Comparison of ENCODE assay signal across 1 cellular context in the genomic region with DNA sequence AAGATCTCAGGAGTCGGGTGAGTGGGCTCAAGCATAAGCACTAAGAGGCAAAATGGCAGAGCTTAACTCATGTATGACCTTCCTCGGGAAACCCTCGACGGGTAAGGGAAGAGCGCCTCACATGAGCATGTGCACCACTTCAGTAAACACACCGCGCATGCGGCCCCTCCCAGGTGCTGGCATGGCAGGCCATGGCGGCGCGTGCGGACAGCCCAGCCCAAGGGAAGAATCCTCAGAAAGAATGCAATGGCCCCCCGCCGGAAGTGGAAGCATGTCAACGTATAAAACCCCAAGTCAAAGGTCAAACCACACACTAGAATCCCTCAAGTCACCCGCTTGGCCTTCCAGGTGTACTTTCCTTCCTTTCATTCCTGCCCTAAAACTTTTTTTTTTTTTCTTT.
TF ChIP-seq lines count a peak whose summit lies in the region.

No MANE protein-coding gene starts in this region.

TF ChIP-seq in K562, 482 proteins besides CTCF, POLR2A, EP300 and RAD21 (continued from another document):
- TF ChIP-seq, protein P1, sequence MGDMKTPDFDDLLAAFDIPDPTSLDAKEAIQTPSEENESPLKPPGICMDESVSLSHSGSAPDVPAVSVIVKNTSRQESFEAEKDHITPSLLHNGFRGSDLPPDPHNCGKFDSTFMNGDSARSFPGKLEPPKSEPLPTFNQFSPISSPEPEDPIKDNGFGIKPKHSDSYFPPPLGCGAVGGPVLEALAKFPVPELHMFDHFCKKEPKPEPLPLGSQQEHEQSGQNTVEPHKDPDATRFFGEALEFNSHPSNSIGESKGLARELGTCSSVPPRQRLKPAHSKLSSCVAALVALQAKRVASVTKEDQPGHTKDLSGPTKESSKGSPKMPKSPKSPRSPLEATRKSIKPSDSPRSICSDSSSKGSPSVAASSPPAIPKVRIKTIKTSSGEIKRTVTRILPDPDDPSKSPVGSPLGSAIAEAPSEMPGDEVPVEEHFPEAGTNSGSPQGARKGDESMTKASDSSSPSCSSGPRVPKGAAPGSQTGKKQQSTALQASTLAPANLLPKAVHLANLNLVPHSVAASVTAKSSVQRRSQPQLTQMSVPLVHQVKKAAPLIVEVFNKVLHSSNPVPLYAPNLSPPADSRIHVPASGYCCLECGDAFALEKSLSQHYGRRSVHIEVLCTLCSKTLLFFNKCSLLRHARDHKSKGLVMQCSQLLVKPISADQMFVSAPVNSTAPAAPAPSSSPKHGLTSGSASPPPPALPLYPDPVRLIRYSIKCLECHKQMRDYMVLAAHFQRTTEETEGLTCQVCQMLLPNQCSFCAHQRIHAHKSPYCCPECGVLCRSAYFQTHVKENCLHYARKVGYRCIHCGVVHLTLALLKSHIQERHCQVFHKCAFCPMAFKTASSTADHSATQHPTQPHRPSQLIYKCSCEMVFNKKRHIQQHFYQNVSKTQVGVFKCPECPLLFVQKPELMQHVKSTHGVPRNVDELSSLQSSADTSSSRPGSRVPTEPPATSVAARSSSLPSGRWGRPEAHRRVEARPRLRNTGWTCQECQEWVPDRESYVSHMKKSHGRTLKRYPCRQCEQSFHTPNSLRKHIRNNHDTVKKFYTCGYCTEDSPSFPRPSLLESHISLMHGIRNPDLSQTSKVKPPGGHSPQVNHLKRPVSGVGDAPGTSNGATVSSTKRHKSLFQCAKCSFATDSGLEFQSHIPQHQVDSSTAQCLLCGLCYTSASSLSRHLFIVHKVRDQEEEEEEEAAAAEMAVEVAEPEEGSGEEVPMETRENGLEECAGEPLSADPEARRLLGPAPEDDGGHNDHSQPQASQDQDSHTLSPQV (IDR thresholded peaks at IDR 0.05), result peak; percentile 95
- TF ChIP-seq, protein P2, sequence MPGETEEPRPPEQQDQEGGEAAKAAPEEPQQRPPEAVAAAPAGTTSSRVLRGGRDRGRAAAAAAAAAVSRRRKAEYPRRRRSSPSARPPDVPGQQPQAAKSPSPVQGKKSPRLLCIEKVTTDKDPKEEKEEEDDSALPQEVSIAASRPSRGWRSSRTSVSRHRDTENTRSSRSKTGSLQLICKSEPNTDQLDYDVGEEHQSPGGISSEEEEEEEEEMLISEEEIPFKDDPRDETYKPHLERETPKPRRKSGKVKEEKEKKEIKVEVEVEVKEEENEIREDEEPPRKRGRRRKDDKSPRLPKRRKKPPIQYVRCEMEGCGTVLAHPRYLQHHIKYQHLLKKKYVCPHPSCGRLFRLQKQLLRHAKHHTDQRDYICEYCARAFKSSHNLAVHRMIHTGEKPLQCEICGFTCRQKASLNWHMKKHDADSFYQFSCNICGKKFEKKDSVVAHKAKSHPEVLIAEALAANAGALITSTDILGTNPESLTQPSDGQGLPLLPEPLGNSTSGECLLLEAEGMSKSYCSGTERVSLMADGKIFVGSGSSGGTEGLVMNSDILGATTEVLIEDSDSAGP (CRISPR knock-in tag; IDR thresholded peaks at IDR 0.05), result no peak
- no peak for TF ChIP-seq JUND (IDR thresholded peaks at IDR 0.05; ENCODE audit: borderline replicate concordance, low read depth, low read length)
- TF ChIP-seq JUND (tag; IDR thresholded peaks at IDR 0.05; ENCODE audit: borderline replicate concordance, low read depth, low read length), result peak; percentile 33; the same call in 1 of the 3 replicates
- no peak for TF ChIP-seq SMARCE1 (IDR thresholded peaks at IDR 0.05)
- TF ChIP-seq GABPB1 (CRISPR knock-in tag; IDR thresholded peaks at IDR 0.05), result peak; percentile 46; the same call in 1 of the 2 replicates
- no peak for TF ChIP-seq MYC (IDR thresholded peaks at IDR 0.05; ENCODE audit: low read depth, low read length)
- peak; percentile 38; the same call in 1 of the 2 replicates for TF ChIP-seq MYC (CRISPR knock-in tag; IDR thresholded peaks at IDR 0.05; ENCODE audit: borderline replicate concordance, low read depth)
- peak; percentile 30; the same call in 1 of the 2 replicates for TF ChIP-seq POLR2G (IDR thresholded peaks at IDR 0.05; ENCODE audit: low read depth, low read length)
- peak; percentile 68 for TF ChIP-seq CXXC5 (CRISPR knock-in tag; IDR thresholded peaks at IDR 0.05)
- no peak for TF ChIP-seq NR2F6 (CRISPR knock-in tag; IDR thresholded peaks at IDR 0.05)
- 0 out of 2 replicates have a peak, but pooled peaks have one; percentile 40 for TF ChIP-seq ETV1 (tag; conservative IDR thresholded peaks at IDR 0.05; ENCODE audit: low read depth)
- peak; percentile 40 for TF ChIP-seq ZFX (CRISPR knock-in tag; IDR thresholded peaks at IDR 0.05)
- TF ChIP-seq PTRF (tag; IDR thresholded peaks at IDR 0.05), result no peak
- no peak for TF ChIP-seq HDAC8 (tag; IDR thresholded peaks at IDR 0.05)
- no peak for TF ChIP-seq GTF2E2 (tag; IDR thresholded peaks at IDR 0.05)
- TF ChIP-seq, protein P3, sequence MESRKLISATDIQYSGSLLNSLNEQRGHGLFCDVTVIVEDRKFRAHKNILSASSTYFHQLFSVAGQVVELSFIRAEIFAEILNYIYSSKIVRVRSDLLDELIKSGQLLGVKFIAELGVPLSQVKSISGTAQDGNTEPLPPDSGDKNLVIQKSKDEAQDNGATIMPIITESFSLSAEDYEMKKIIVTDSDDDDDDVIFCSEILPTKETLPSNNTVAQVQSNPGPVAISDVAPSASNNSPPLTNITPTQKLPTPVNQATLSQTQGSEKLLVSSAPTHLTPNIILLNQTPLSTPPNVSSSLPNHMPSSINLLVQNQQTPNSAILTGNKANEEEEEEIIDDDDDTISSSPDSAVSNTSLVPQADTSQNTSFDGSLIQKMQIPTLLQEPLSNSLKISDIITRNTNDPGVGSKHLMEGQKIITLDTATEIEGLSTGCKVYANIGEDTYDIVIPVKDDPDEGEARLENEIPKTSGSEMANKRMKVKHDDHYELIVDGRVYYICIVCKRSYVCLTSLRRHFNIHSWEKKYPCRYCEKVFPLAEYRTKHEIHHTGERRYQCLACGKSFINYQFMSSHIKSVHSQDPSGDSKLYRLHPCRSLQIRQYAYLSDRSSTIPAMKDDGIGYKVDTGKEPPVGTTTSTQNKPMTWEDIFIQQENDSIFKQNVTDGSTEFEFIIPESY (CRISPR knock-in tag; IDR thresholded peaks at IDR 0.05), result peak; percentile 31; the same call in 1 of the 2 replicates
- no peak for TF ChIP-seq NR2C2 (CRISPR knock-in tag; IDR thresholded peaks at IDR 0.05)
- peak; percentile 76 for TF ChIP-seq NR2C2 (tag; IDR thresholded peaks at IDR 0.05)
- peak; percentile 51 for TF ChIP-seq RBFOX2 (IDR thresholded peaks at IDR 0.05; ENCODE audit: low read depth, low read length)
- TF ChIP-seq GABPA (tag; conservative IDR thresholded peaks at IDR 0.05; ENCODE audit: low read depth), result peak; percentile 42; the same call in 1 of the 2 replicates
- TF ChIP-seq ZNF830 (CRISPR knock-in tag; IDR thresholded peaks at IDR 0.05), result no peak
- peak; percentile 84 to 87 for TF ChIP-seq NRF1 (conservative IDR thresholded peaks at IDR 0.05 in 1 of 2, IDR thresholded peaks at IDR 0.05 in 1 of 2)
- TF ChIP-seq, protein P4, sequence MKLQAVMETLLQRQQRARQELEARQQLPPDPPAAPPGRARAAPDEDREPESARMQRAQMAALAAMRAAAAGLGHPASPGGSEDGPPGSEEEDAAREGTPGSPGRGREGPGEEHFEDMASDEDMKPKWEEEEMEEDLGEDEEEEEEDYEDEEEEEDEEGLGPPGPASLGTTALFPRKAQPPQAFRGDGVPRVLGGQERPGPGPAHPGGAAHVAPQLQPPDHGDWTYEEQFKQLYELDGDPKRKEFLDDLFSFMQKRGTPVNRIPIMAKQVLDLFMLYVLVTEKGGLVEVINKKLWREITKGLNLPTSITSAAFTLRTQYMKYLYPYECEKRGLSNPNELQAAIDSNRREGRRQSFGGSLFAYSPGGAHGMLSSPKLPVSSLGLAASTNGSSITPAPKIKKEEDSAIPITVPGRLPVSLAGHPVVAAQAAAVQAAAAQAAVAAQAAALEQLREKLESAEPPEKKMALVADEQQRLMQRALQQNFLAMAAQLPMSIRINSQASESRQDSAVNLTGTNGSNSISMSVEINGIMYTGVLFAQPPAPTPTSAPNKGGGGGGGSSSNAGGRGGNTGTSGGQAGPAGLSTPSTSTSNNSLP (IDR thresholded peaks at IDR 0.05; ENCODE audit: borderline replicate concordance, low read depth, low read length), result no peak
- TF ChIP-seq MTA1 (IDR thresholded peaks at IDR 0.05; ENCODE audit: borderline replicate concordance), result 0 out of 2 replicates have a peak, but pooled peaks have one; percentile 19
- TF ChIP-seq, protein P5, sequence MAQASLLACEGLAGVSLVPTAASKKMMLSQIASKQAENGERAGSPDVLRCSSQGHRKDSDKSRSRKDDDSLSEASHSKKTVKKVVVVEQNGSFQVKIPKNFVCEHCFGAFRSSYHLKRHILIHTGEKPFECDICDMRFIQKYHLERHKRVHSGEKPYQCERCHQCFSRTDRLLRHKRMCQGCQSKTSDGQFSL (CRISPR knock-in tag; IDR thresholded peaks at IDR 0.05), result no peak
- TF ChIP-seq, protein P5 (tag; IDR thresholded peaks at IDR 0.05), result no peak
- no peak for TF ChIP-seq TCFL5 (CRISPR knock-in tag; conservative IDR thresholded peaks at IDR 0.05)
- TF ChIP-seq ARHGAP35 (IDR thresholded peaks at IDR 0.05; ENCODE audit: partially characterized antibody), result no peak
- no peak for TF ChIP-seq ZBTB1 (CRISPR knock-in tag; IDR thresholded peaks at IDR 0.05; ENCODE audit: borderline replicate concordance, low read depth)
- TF ChIP-seq TEAD1 (CRISPR knock-in tag; IDR thresholded peaks at IDR 0.05), result 0 out of 4 replicates have a peak, but pooled peaks of 1 of the 2 experiments have one; percentile 31
- peak; percentile 72; the same call in 1 of the 2 replicates for TF ChIP-seq DMBX1 (CRISPR knock-in tag; IDR thresholded peaks at IDR 0.05; ENCODE audit: borderline replicate concordance)
- TF ChIP-seq, protein P6, sequence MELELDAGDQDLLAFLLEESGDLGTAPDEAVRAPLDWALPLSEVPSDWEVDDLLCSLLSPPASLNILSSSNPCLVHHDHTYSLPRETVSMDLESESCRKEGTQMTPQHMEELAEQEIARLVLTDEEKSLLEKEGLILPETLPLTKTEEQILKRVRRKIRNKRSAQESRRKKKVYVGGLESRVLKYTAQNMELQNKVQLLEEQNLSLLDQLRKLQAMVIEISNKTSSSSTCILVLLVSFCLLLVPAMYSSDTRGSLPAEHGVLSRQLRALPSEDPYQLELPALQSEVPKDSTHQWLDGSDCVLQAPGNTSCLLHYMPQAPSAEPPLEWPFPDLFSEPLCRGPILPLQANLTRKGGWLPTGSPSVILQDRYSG (tag; conservative IDR thresholded peaks at IDR 0.05; ENCODE audit: low read depth), result peak; percentile 58; the same call in 1 of the 2 replicates
- TF ChIP-seq RFX5 (IDR thresholded peaks at IDR 0.05; ENCODE audit: low read depth, low read length), result no peak
- TF ChIP-seq HCFC1 (IDR thresholded peaks at IDR 0.05; ENCODE audit: low read depth, low read length), result peak; percentile 19; the same call in 1 of the 2 replicates
- TF ChIP-seq ZNF23 (CRISPR knock-in tag; IDR thresholded peaks at IDR 0.05), result no peak
- no peak for TF ChIP-seq MCM5 (IDR thresholded peaks at IDR 0.05; ENCODE audit: low read depth)
